Comparison of ENCODE assay signal across 1 cellular context in the genomic region with DNA sequence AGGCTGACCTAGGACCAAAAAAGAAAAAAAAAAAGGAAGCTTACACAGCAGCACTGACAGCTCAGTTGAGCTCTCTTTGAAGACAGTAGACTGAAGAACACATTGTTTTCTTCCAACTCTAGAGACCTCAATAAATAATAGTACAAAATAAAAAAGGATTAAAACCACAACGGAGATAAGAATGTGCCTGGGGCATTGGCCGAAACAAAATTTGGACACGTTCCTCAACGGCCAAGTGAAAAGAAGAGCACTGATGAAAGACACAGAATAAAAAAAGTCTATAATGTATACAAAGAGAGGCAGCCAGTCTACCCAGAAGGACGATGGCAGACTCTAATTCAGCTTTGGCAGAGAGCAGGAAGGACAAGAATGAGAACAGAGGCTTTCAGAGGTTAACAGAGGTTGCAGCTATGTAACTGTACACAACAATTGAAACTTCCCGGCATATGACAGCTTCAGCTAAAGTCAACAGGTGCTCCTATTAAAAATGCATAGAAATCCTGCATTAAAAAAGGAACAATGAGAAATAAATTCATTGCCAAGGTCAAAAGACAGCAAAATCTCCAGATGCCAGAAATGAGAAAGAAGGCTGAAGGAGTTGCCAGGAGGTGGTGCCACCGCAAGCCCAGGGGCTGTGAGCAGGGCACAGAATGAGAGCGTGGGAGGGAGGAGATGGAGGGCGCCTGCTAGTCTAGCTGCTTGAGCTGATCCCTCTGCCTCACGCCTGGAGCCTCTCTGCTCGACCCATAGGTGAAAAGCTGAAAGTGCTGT.
TF ChIP-seq lines count a peak whose summit lies in the region.

No MANE protein-coding gene starts in this region.

TF ChIP-seq in WTC11, 78 proteins besides CTCF, POLR2A, EP300 and RAD21 (continued from another document):
- TF ChIP-seq, protein P1, sequence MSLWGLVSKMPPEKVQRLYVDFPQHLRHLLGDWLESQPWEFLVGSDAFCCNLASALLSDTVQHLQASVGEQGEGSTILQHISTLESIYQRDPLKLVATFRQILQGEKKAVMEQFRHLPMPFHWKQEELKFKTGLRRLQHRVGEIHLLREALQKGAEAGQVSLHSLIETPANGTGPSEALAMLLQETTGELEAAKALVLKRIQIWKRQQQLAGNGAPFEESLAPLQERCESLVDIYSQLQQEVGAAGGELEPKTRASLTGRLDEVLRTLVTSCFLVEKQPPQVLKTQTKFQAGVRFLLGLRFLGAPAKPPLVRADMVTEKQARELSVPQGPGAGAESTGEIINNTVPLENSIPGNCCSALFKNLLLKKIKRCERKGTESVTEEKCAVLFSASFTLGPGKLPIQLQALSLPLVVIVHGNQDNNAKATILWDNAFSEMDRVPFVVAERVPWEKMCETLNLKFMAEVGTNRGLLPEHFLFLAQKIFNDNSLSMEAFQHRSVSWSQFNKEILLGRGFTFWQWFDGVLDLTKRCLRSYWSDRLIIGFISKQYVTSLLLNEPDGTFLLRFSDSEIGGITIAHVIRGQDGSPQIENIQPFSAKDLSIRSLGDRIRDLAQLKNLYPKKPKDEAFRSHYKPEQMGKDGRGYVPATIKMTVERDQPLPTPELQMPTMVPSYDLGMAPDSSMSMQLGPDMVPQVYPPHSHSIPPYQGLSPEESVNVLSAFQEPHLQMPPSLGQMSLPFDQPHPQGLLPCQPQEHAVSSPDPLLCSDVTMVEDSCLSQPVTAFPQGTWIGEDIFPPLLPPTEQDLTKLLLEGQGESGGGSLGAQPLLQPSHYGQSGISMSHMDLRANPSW (CRISPR knock-in tag; conservative IDR thresholded peaks at IDR 0.05; ENCODE audit: low read depth) = no peak
- TF ChIP-seq FOXP1 (CRISPR knock-in tag; IDR thresholded peaks at IDR 0.05; ENCODE audit: borderline replicate concordance) (no peak), TEAD4 (CRISPR knock-in tag; IDR thresholded peaks at IDR 0.05) (no peak), PRRX2 (CRISPR knock-in tag; IDR thresholded peaks at IDR 0.05) (no peak), ATF1 (CRISPR knock-in tag; IDR thresholded peaks at IDR 0.05) (no peak), NR1H2 (CRISPR knock-in tag; IDR thresholded peaks at IDR 0.05) (no peak), NFYB (CRISPR knock-in tag; conservative IDR thresholded peaks at IDR 0.05; ENCODE audit: low read depth) (no peak)
- TF ChIP-seq, protein P2, sequence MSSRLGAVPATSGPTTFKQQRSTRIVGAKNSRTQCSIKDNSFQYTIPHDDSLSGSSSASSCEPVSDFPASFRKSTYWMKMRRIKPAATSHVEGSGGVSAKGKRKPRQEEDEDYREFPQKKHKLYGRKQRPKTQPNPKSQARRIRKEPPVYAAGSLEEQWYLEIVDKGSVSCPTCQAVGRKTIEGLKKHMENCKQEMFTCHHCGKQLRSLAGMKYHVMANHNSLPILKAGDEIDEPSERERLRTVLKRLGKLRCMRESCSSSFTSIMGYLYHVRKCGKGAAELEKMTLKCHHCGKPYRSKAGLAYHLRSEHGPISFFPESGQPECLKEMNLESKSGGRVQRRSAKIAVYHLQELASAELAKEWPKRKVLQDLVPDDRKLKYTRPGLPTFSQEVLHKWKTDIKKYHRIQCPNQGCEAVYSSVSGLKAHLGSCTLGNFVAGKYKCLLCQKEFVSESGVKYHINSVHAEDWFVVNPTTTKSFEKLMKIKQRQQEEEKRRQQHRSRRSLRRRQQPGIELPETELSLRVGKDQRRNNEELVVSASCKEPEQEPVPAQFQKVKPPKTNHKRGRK (CRISPR knock-in tag; IDR thresholded peaks at IDR 0.05; ENCODE audit: borderline replicate concordance) = no peak
